In the genomic region with DNA sequence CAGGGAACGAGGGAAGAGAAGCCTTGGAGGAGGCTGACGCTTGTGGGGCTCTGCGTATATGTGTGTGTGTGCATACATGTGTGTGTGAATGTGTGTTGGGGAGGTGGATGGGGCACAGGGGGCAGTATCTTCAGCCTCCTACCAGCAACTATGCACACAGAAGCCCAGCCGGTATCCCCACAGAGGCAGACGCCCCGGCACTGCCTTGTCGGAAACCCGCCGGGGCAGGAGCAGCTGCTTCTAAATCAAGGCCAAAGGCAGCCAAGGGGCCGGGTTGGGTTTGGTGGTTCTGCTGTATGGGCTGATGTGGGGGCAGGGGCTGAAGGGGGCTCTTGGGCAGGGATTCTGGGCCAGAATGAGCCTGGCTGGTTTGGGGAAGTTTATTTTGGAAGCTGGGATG, we compare ENCODE assay signal across 14 cellular contexts. TPM values are rescaled to one million over a fixed set of nuclear protein-coding genes. Genes with fewer than 3 reads are reported as not detected.
A peak's percentile ranks its signal among the peaks of the same experiment; 100 is the strongest.
DNase-seq lines count a peak whose midpoint lies in the region; ATAC-seq and TF ChIP-seq lines count a peak whose summit lies in the region.
"Had no signal": no experiment of that assay in that cellular context is flagged by ENCODE, and none has a peak within 500 bp of the region (broad histone marks: within the 10 kb centered on the region; RNA-seq: fewer than 3 reads in every experiment).

No MANE protein-coding gene starts in this region.

- ATAC-seq in WTC11: no peak
- ATAC-seq: HepG2 had no signal

- no peak overlapping the region for H3K4me3 Mint-ChIP-seq in activated naive CD4-positive, alpha-beta T cell treated with anti-CD3 and anti-CD28 coated beads, Interleukin-2, amount 10 ng/mL, durations not matched to agents 7 days and 5 days
- H3K4me3 Mint-ChIP-seq in WTC11: no peak overlapping the region
- peak overlapping the region in 2 of 3 experiments; percentile 19 to 29 for H3K4me3 Mint-ChIP-seq in nephron
- H3K4me3 Mint-ChIP-seq in MCF 10A (ENCODE audit: unreplicated experiment): no peak overlapping the region

- peak overlapping the region; percentile 7 for H3K27ac Mint-ChIP-seq in activated naive CD4-positive, alpha-beta T cell treated with anti-CD3 and anti-CD28 coated beads, Interleukin-2, amount 10 ng/mL, durations not matched to agents 7 days and 5 days
- H3K27ac Mint-ChIP-seq in WTC11 (peak overlapping the region; percentile 22; the same call in 1 of the 2 replicates), nephron (peak overlapping the region in 2 of 3 experiments; percentile 0 to 23), MCF 10A (ENCODE audit: low read depth, unreplicated experiment) (no peak overlapping the region)

- intact Hi-C loops in MCF 10A (cut with micrococcal nuclease): no loop called here

- H3K27me3 Mint-ChIP-seq in activated naive CD4-positive, alpha-beta T cell treated with anti-CD3 and anti-CD28 coated beads, Interleukin-2, amount 10 ng/mL, durations not matched to agents 7 days and 5 days: peaks cover 68% of the 10 kb centered on the region
- H3K27me3 Mint-ChIP-seq in WTC11 (ENCODE audit: low read depth) (no peaks in the 10 kb centered on the region; the same call in 1 of the 2 replicates), nephron (ENCODE audit: low read depth) (peaks cover 53% of the 10 kb centered on the region), MCF 10A (ENCODE audit: insufficient read depth, unreplicated experiment) (peaks cover 18% of the 10 kb centered on the region)

- BruUV-seq in MCF 10A (replicated peaks; lab: Mats Ljungman, UMichigan): no TSS peak

- CTCF ChIA-PET in activated naive CD4-positive, alpha-beta T cell treated with anti-CD3 and anti-CD28 coated beads, Interleukin-2, amount 10 ng/mL, durations not matched to agents 7 days and 5 days (lab: Charles Lee): no interaction called here
- CTCF ChIA-PET in WTC11 (lab: Charles Lee) (interaction anchor here (0.6 to 2.4 kb wide), 6 partner anchors 10 to 375 kb away, joined by 3 to 12 read pairs (median 4); a partner anchor contains a TSS), MCF 10A (lab: Yijun Ruan, JAX) (interaction anchor here (0.6 to 1.2 kb wide), 3 partner anchors 10 to 314 kb away, joined by 3 to 4 read pairs (median 4); no protein-coding TSS in a partner anchor)

- H3K36me3 Mint-ChIP-seq in activated naive CD4-positive, alpha-beta T cell treated with anti-CD3 and anti-CD28 coated beads, Interleukin-2, amount 10 ng/mL, durations not matched to agents 7 days and 5 days: no peaks in the 10 kb centered on the region
- H3K36me3 Mint-ChIP-seq in WTC11 (no peaks in the 10 kb centered on the region), nephron (ENCODE audit: low read depth) (no peaks in the 10 kb centered on the region), MCF 10A (ENCODE audit: insufficient read depth, unreplicated experiment) (no peaks in the 10 kb centered on the region)
- H3K36me3 Mint-ChIP-seq: CD4-positive, alpha-beta memory T cell had no signal

- H3K9me3 Mint-ChIP-seq in activated naive CD4-positive, alpha-beta T cell treated with anti-CD3 and anti-CD28 coated beads, Interleukin-2, amount 10 ng/mL, durations not matched to agents 7 days and 5 days: no peaks in the 10 kb centered on the region
- H3K9me3 Mint-ChIP-seq in WTC11 (no peaks in the 10 kb centered on the region), nephron (no peaks in the 10 kb centered on the region), MCF 10A (ENCODE audit: unreplicated experiment) (no peaks in the 10 kb centered on the region)
- H3K9me3 Mint-ChIP-seq: CD4-positive, alpha-beta memory T cell had no signal

- TF ChIP-seq CTCF in WTC11 (IDR thresholded peaks at IDR 0.05) (no peak), nephron (IDR thresholded peaks at IDR 0.05; ENCODE audit: unreplicated experiment in 3 of 3) (no peak), MCF 10A (IDR thresholded peaks at IDR 0.05; ENCODE audit: unreplicated experiment) (no peak)

- no peaks in the 10 kb centered on the region for H3K4me1 Mint-ChIP-seq in activated naive CD4-positive, alpha-beta T cell treated with anti-CD3 and anti-CD28 coated beads, Interleukin-2, amount 10 ng/mL, durations not matched to agents 7 days and 5 days
- H3K4me1 Mint-ChIP-seq in WTC11 (no peaks in the 10 kb centered on the region), nephron (peaks cover 30% of the 10 kb centered on the region), MCF 10A (ENCODE audit: insufficient read depth, unreplicated experiment) (no peaks in the 10 kb centered on the region)
- H3K4me1 Mint-ChIP-seq: CD4-positive, alpha-beta memory T cell had no signal

- no peak for DNase-seq in activated naive CD4-positive, alpha-beta T cell treated with anti-CD3 and anti-CD28 coated beads, Interleukin-2, amount 10 ng/mL, durations not matched to agents 7 days and 5 days
- no peak for DNase-seq in activated naive CD4-positive, alpha-beta T cell treated with Interleukin-2 at 50 U/mL for 16 hours
- DNase-seq in WTC11 (ENCODE audit: low spot score) (no peak), NCI-H510A treated with DMSO at 0.1 percent for 48 hours (lab: John Stamatoyannopoulos, UW) (no peak), MCF 10A (ENCODE audit: unreplicated experiment) (no peak), NCI-H1105 treated with DMSO at 0.1 percent for 48 hours (lab: John Stamatoyannopoulos, UW) (no peak)
- DNase-seq: 8988T; AML-193; C1 segment of cervical spinal cord; CD4-positive, alpha-beta memory T cell; DMS53; GF-D8 had no signal

- POLR2A ChIA-PET in WTC11 (lab: Charles Lee) (no interaction called here), MCF 10A (lab: Yijun Ruan, JAX) (no interaction called here)

TF ChIP-seq in WTC11, 78 proteins besides CTCF, POLR2A, EP300 and RAD21:
- TF ChIP-seq GABPB1 (CRISPR knock-in tag; IDR thresholded peaks at IDR 0.05): no peak
- TF ChIP-seq FOXP1 (CRISPR knock-in tag; IDR thresholded peaks at IDR 0.05; ENCODE audit: borderline replicate concordance): no peak
- TF ChIP-seq, protein P1, sequence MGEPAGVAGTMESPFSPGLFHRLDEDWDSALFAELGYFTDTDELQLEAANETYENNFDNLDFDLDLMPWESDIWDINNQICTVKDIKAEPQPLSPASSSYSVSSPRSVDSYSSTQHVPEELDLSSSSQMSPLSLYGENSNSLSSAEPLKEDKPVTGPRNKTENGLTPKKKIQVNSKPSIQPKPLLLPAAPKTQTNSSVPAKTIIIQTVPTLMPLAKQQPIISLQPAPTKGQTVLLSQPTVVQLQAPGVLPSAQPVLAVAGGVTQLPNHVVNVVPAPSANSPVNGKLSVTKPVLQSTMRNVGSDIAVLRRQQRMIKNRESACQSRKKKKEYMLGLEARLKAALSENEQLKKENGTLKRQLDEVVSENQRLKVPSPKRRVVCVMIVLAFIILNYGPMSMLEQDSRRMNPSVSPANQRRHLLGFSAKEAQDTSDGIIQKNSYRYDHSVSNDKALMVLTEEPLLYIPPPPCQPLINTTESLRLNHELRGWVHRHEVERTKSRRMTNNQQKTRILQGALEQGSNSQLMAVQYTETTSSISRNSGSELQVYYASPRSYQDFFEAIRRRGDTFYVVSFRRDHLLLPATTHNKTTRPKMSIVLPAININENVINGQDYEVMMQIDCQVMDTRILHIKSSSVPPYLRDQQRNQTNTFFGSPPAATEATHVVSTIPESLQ (CRISPR knock-in tag; IDR thresholded peaks at IDR 0.05): no peak
- TF ChIP-seq, protein P2, sequence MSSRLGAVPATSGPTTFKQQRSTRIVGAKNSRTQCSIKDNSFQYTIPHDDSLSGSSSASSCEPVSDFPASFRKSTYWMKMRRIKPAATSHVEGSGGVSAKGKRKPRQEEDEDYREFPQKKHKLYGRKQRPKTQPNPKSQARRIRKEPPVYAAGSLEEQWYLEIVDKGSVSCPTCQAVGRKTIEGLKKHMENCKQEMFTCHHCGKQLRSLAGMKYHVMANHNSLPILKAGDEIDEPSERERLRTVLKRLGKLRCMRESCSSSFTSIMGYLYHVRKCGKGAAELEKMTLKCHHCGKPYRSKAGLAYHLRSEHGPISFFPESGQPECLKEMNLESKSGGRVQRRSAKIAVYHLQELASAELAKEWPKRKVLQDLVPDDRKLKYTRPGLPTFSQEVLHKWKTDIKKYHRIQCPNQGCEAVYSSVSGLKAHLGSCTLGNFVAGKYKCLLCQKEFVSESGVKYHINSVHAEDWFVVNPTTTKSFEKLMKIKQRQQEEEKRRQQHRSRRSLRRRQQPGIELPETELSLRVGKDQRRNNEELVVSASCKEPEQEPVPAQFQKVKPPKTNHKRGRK (CRISPR knock-in tag; IDR thresholded peaks at IDR 0.05; ENCODE audit: borderline replicate concordance): no peak
- no peak for TF ChIP-seq ZNF423 (CRISPR knock-in tag; IDR thresholded peaks at IDR 0.05)
- no peak for TF ChIP-seq HMGA2 (CRISPR knock-in tag; IDR thresholded peaks at IDR 0.05)
- TF ChIP-seq TP53 (CRISPR knock-in tag; IDR thresholded peaks at IDR 0.05): no peak

RNA-seq across cellular contexts. Expression of a gene that starts 10.8 kb away (rescaled TPM):
- total RNA-seq in WTC11 (2021) (0.69 to 0.85 TPM (median 0.70 TPM) in 3 replicates), MCF 10A (2022) (not detected in 2 replicates)
- total RNA-seq: CD4-positive, alpha-beta memory T cell; HepG2 had no signal

Comparison
In these comparisons a context has a peak if more than half of its experiments do, and no peak if none do; other contexts are left out.
1. H3K4me3 Mint-ChIP-seq: peak in nephron (2 of 3); none in activated naive CD4-positive, alpha-beta T cell treated with anti-CD3 and anti-CD28 coated beads, Interleukin-2, amount 10 ng/mL, durations not matched to agents 7 days and 5 days (single experiment), WTC11 (single experiment) and MCF 10A (single experiment).